In genomic region chr12:124429535-124429934, GRCh38 we compare ENCODE assay signal across 30 cellular contexts.
DNase-seq lines count a peak whose midpoint lies in the region; ATAC-seq and TF ChIP-seq lines count a peak whose summit lies in the region.
"Had no signal": no experiment of that assay in that cellular context is flagged by ENCODE, and none has a peak within 500 bp of the region (broad histone marks: within the 10 kb centered on the region; RNA-seq: fewer than 3 reads in every experiment).

No MANE protein-coding gene starts in this region.

- peaks cover 60% of the 10 kb centered on the region for H3K4me1 ChIP-seq in mesenchymal stem cell (ENCODE audit: control insufficient read depth, insufficient read depth, low read depth, low read length)
- peaks cover 25 to 81% (median 50%) of the 10 kb centered on the region in 6 donors for H3K4me1 ChIP-seq in spleen
- H3K4me1 ChIP-seq: Caco-2 had no signal

- intact Hi-C loops in spleen (cut with DNase I; ENCODE audit: low total_unique reads), result no loop called here

- no peak overlapping the region for H2BK15ac ChIP-seq in mesenchymal stem cell (ENCODE audit: low read depth, poor library complexity, severe bottlenecking)

- H3K18ac ChIP-seq in mesenchymal stem cell (ENCODE audit: low read depth in 1 of 2, low read length in 2 of 2), result peak overlapping the region; percentile 88 to 96

- TF ChIP-seq POLR2A in spleen (IDR thresholded peaks at IDR 0.05), result no peak

- H3K4me2 ChIP-seq in mesenchymal stem cell (ENCODE audit: low read length, poor library complexity, severe bottlenecking), result no peak overlapping the region

- peak overlapping the region; percentile 99 for H4K8ac ChIP-seq in mesenchymal stem cell (ENCODE audit: low read length)

- CTCF ChIA-PET in HEK293T (lab: Yijun Ruan, JAX), result no interaction called here

- peak overlapping the region; percentile 93 for H2BK120ac ChIP-seq in mesenchymal stem cell (ENCODE audit: low read depth, low read length)

- no peak overlapping the region for H3K4me3 Mint-ChIP-seq in HFFc6
- H3K4me3 Mint-ChIP-seq in effector memory CD8-positive, alpha-beta T cell, result no peak overlapping the region
- H3K4me3 Mint-ChIP-seq: activated naive CD4-positive, alpha-beta T cell treated with anti-CD3 and anti-CD28 coated beads, Interleukin-2, amount 50 U/mL, for 24 hours; CD14-positive monocyte; nephron progenitor cell had no signal

- H3K9me3 ChIP-seq in mesenchymal stem cell (ENCODE audit: control insufficient read depth, low read length) (no peaks in the 10 kb centered on the region), spleen (no peaks in the 10 kb centered on the region)
- H3K9me3 ChIP-seq: breast epithelium, Caco-2, tibial artery had no signal

- POLR2A ChIA-PET in HEK293T (lab: Yijun Ruan, JAX), result no interaction called here

- H3K14ac ChIP-seq in mesenchymal stem cell (ENCODE audit: low read length in 2 of 2), result peak overlapping the region in 1 of 2 experiments; percentile 85

- no peak overlapping the region for H3K23ac ChIP-seq in mesenchymal stem cell (ENCODE audit: low read length in 2 of 2)

- peak overlapping the region; percentile 87 to 95 for H3K4ac ChIP-seq in mesenchymal stem cell (ENCODE audit: low read depth in 1 of 2, low read length in 2 of 2)

- DNase-seq in HFFc6 (no peak), mesenchymal stem cell (no peak), spleen (no peak), HEK293T (ENCODE audit: extremely low spot score) (no peak)
- no peak for DNase-seq in effector memory CD8-positive, alpha-beta T cell
- DNase-seq in activated naive CD4-positive, alpha-beta T cell treated with Interleukin-2 at 50 U/mL for 16 hours, result no peak
- DNase-seq: activated CD4-positive, alpha-beta T cell treated with anti-CD3 and anti-CD28 coated beads for 48 hours; activated CD8-positive, alpha-beta memory T cell treated with anti-CD3 and anti-CD28 coated beads for 24 hours; activated T-cell treated with anti-CD3 and anti-CD28 coated beads for 4 hours; amygdala; Caco-2; NCI-H1092; NCI-H1694 treated with DMSO at 0.1 percent for 48 hours; NCI-H446 treated with DMSO at 0.1 percent for 48 hours; NCI-H774; nephron progenitor cell; stimulated activated CD4-positive, alpha-beta T cell treated with anti-CD3 and anti-CD28 coated beads, Interleukin-1b, Interleukin-23, amount 100 ng/mL, for 48 hours; T1000; tibial artery had no signal

- H3K4me3 ChIP-seq in mesenchymal stem cell (ENCODE audit: insufficient read depth in 1 of 2, low read depth in 1 of 2, low read length in 2 of 2) (no peak overlapping the region), spleen (no peak overlapping the region)
- H3K4me3 ChIP-seq: breast epithelium, K562, lung, skin epidermis, tibial artery had no signal

- no peak overlapping the region for H2AFZ ChIP-seq in mesenchymal stem cell (ENCODE audit: low read depth, low read length)

- H3K27me3 ChIP-seq in mesenchymal stem cell (ENCODE audit: control insufficient read depth in 1 of 2, insufficient read depth in 1 of 2, low read length in 2 of 2) (no peaks in the 10 kb centered on the region), spleen (replicated peaks in 1 of 7) (no peaks in the 10 kb centered on the region)
- H3K27me3 ChIP-seq: breast epithelium, tibial artery had no signal

- WGBS in mesenchymal stem cell, result 94% methylated on average over 15 of the region's 15 CpGs
- 95 to 96% (median 96%) methylated on average over 8 to 15 of the region's 15 CpGs for WGBS in spleen, 5 donors

- H3K9ac ChIP-seq in mesenchymal stem cell (ENCODE audit: low read length), result no peak overlapping the region

- H3K4me1 Mint-ChIP-seq in HFFc6 (ENCODE audit: low read depth), result peaks cover 21% of the 10 kb centered on the region
- peaks cover 26 to 27% of the 10 kb centered on the region in 2 donors for H3K4me1 Mint-ChIP-seq in effector memory CD8-positive, alpha-beta T cell (ENCODE audit: low read depth in 2 of 2)
- H3K4me1 Mint-ChIP-seq: activated naive CD4-positive, alpha-beta T cell treated with anti-CD3 and anti-CD28 coated beads, Interleukin-2, amount 50 U/mL, for 24 hours had no signal

- H3K9me3 Mint-ChIP-seq in HFFc6, result no peaks in the 10 kb centered on the region
- H3K9me3 Mint-ChIP-seq in effector memory CD8-positive, alpha-beta T cell, result no peaks in the 10 kb centered on the region
- H3K9me3 Mint-ChIP-seq: activated naive CD4-positive, alpha-beta T cell treated with anti-CD3 and anti-CD28 coated beads, Interleukin-2, amount 50 U/mL, for 24 hours; activated T-helper 2 cell treated with anti-CD3 and anti-CD28 coated beads, Interferon-gamma antibody, Interleukin-2, Interleukin-4, amounts not matched to agents 10 μg/mL and 5 μg/mL and 100 μg/mL, durations not matched to agents 14 hours and 24 hours and 36 hours; CD14-positive monocyte; nephron progenitor cell had no signal

- H3K79me1 ChIP-seq in mesenchymal stem cell (replicated peaks; ENCODE audit: low read length, poor library complexity, severe bottlenecking), result peaks cover 46% of the 10 kb centered on the region

- H3K27ac Mint-ChIP-seq in HFFc6, result peak overlapping the region; percentile 91
- peak overlapping the region; percentile 11 to 52 for H3K27ac Mint-ChIP-seq in effector memory CD8-positive, alpha-beta T cell
- H3K27ac Mint-ChIP-seq: activated naive CD4-positive, alpha-beta T cell treated with anti-CD3 and anti-CD28 coated beads, Interleukin-2, amount 50 U/mL, for 24 hours; activated T-helper 2 cell treated with anti-CD3 and anti-CD28 coated beads, Interferon-gamma antibody, Interleukin-2, Interleukin-4, amounts not matched to agents 10 μg/mL and 5 μg/mL and 100 μg/mL, durations not matched to agents 14 hours and 24 hours and 36 hours; nephron progenitor cell had no signal

- H3K27me3 Mint-ChIP-seq in HFFc6 (ENCODE audit: insufficient read depth), result peaks cover 11% of the 10 kb centered on the region
- no peaks in the 10 kb centered on the region for H3K27me3 Mint-ChIP-seq in effector memory CD8-positive, alpha-beta T cell
- H3K27me3 Mint-ChIP-seq: activated naive CD4-positive, alpha-beta T cell treated with anti-CD3 and anti-CD28 coated beads, Interleukin-2, amount 50 U/mL, for 24 hours had no signal

- H4K91ac ChIP-seq in mesenchymal stem cell (ENCODE audit: low read length), result peak overlapping the region; percentile 97

- H2AK5ac ChIP-seq in mesenchymal stem cell (ENCODE audit: low read length, severe bottlenecking), result no peak overlapping the region

- ATAC-seq in effector memory CD8-positive, alpha-beta T cell (replicated peaks), result no peak
- ATAC-seq in HG03342 (IDR thresholded peaks at IDR 0.05; ENCODE audit: unreplicated experiment), result no peak
- ATAC-seq in GM18519 (IDR thresholded peaks at IDR 0.05; ENCODE audit: low FRiP score, unreplicated experiment), result no peak
- ATAC-seq: K562, Panc1 had no signal

- H3K27ac ChIP-seq in mesenchymal stem cell (ENCODE audit: low read length, poor library complexity, severe bottlenecking) (no peak overlapping the region), spleen (peak overlapping the region in 5 of 8 donors; percentile 13 to 75 (median 67))
- H3K27ac ChIP-seq: VCaP had no signal

- no peak overlapping the region for H2BK5ac ChIP-seq in mesenchymal stem cell (ENCODE audit: low read depth, low read length, poor library complexity, severe bottlenecking)

- H3K36me3 Mint-ChIP-seq in HFFc6 (ENCODE audit: low read depth), result peaks cover 27% of the 10 kb centered on the region
- peaks cover 41% of the 10 kb centered on the region for H3K36me3 Mint-ChIP-seq in effector memory CD8-positive, alpha-beta T cell (ENCODE audit: insufficient read depth)

- TF ChIP-seq CTCF in HFFc6 (IDR thresholded peaks at IDR 0.05) (0 out of 2 replicates have a peak, but pooled peaks have one; percentile 14), spleen (IDR thresholded peaks at IDR 0.05 in 8 of 11, conservative IDR thresholded peaks at IDR 0.05 in 3 of 11) (no peak)

- peaks cover 47 to 87% of the 10 kb centered on the region in 2 experiments for H3K36me3 ChIP-seq in mesenchymal stem cell (ENCODE audit: control insufficient read depth in 1 of 2, insufficient read depth in 2 of 2, low read depth in 1 of 2, low read length in 2 of 2)
- H3K36me3 ChIP-seq in spleen, result peaks cover 0 to 78% (median 39%) of the 10 kb centered on the region in 6 donors
- H3K36me3 ChIP-seq: breast epithelium had no signal

- H2BK12ac ChIP-seq in mesenchymal stem cell (ENCODE audit: low read length in 2 of 2), result peak overlapping the region; percentile 59 to 96

TF ChIP-seq in HEK293T, 16 proteins besides CTCF, POLR2A, EP300 and RAD21:
- no peak for TF ChIP-seq SUZ12 (IDR thresholded peaks at IDR 0.05)
- no peak for TF ChIP-seq ARNT (IDR thresholded peaks at IDR 0.05)
- no peak for TF ChIP-seq NFRKB (IDR thresholded peaks at IDR 0.05)
- TF ChIP-seq TARDBP (IDR thresholded peaks at IDR 0.05), result no peak
- TF ChIP-seq FOXM1 (IDR thresholded peaks at IDR 0.05; ENCODE audit: borderline replicate concordance), result no peak
- no peak for TF ChIP-seq ZNF384 (IDR thresholded peaks at IDR 0.05)
